In the genomic region with DNA sequence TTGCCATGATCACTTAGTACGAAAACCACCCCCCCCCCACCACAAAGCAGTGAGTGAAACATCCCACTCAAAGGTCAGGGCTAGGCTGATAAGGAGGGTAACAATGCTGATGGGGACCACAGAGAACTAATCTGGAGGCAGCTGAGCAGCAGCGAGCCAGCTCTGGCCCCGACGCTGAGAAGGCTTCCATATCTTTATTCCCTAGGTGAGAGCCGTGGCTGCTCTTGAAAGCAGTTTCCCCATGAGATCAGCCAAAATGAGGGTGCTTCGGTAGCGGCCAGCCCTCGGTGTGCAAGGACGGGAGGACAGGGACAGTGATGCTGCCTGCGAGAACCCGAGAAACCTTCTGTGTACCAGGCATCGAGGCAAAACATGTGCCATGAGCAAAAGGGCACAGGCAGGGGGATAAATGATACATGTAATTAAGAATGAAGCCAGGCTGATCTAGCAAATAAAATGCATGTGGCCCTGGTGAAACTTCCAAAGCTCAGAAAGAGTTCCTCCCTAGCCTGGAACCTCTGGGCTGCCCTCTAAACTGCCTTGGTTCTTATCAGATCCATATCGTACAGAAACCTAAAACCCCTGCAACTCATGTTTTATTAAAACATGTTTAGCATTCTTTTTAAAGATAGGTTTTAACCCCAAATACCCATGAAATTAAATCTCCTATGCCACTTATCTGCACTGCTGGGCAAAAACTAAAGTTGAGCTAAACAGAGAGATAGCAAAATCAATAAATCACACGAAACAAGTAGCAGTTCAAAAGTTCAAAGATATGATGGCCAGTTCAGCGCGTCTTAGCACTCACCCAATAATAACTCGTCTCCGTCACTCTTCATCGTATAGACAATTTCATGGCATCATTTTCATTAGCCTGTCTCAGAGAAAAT, we compare ENCODE assay signal across 10 cellular contexts.
DNase-seq lines count a peak whose midpoint lies in the region; ATAC-seq and TF ChIP-seq lines count a peak whose summit lies in the region.
"Had no signal": no experiment of that assay in that cellular context is flagged by ENCODE, and none has a peak within 500 bp of the region (broad histone marks: within the 10 kb centered on the region; RNA-seq: fewer than 3 reads in every experiment).

No MANE protein-coding gene starts in this region.

- peak overlapping the region; percentile 83 for H2BK20ac ChIP-seq in H9 (ENCODE audit: low read depth, low read length, poor library complexity, severe bottlenecking)

- H3K9me3 ChIP-seq in H9 (ENCODE audit: control insufficient read depth, low read depth, low read length) = no peaks in the 10 kb centered on the region
- no peaks in the 10 kb centered on the region for H3K9me3 ChIP-seq in right atrium auricular region

- H3K9ac ChIP-seq in H9 (ENCODE audit: extremely low read depth, insufficient read length, low read length) = no peak overlapping the region
- H3K9ac ChIP-seq in rectal smooth muscle tissue (ENCODE audit: low read length) = peak overlapping the region; percentile 2

- H3K79me1 ChIP-seq in H9 (ENCODE audit: insufficient read depth, low read depth, low read length, poor library complexity, severe bottlenecking) = no peaks in the 10 kb centered on the region

- H2BK12ac ChIP-seq in H9 (ENCODE audit: insufficient read length, low read depth, low read length) = no peak overlapping the region

- H4K8ac ChIP-seq in H9 (replicated peaks; ENCODE audit: insufficient read length, low read depth, low read length) = peak overlapping the region; percentile 19

- no peak overlapping the region for H2AFZ ChIP-seq in H9 (ENCODE audit: low read length)

- no peak for TF ChIP-seq CTCF in H9 (conservative IDR thresholded peaks at IDR 0.05)
- TF ChIP-seq CTCF in right atrium auricular region (IDR thresholded peaks at IDR 0.05) = no peak

- no peak overlapping the region for H3K4me2 ChIP-seq in H9 (ENCODE audit: insufficient read depth, insufficient read length, low read length)

- H3K27me3 ChIP-seq in H9 (ENCODE audit: insufficient read depth, low read length) = no peaks in the 10 kb centered on the region
- no peaks in the 10 kb centered on the region for H3K27me3 ChIP-seq in right atrium auricular region
- no peaks in the 10 kb centered on the region for H3K27me3 ChIP-seq in rectal smooth muscle tissue (ENCODE audit: control insufficient read depth, insufficient read depth, low read length)

- no peaks in the 10 kb centered on the region for H3K36me3 ChIP-seq in right atrium auricular region
- H3K36me3 ChIP-seq in rectal smooth muscle tissue (ENCODE audit: control insufficient read depth, insufficient read depth, low read length) = no peaks in the 10 kb centered on the region

- no peaks in the 10 kb centered on the region; the same call in 1 of the 2 replicates for H3K79me2 ChIP-seq in H9 (ENCODE audit: insufficient read depth, low read length)

- H3K14ac ChIP-seq in H9 (ENCODE audit: insufficient read depth, low read length) = peak overlapping the region; percentile 49

- H3K4me1 Mint-ChIP-seq in H9 = peaks cover 65 to 71% of the 10 kb centered on the region in 2 experiments
- peaks cover 78% of the 10 kb centered on the region for H3K4me1 Mint-ChIP-seq in activated naive CD8-positive, alpha-beta T cell treated with anti-CD3 and anti-CD28 coated beads, Interleukin-2, amount 50 U/mL, for 24 hours

- WGBS in H9 (ENCODE audit: extremely low coverage, insufficient read length, low lambda C conversion rate) = no CpG with 5 or more reads among the region's 19 CpGs

- H3K4ac ChIP-seq in H9 (ENCODE audit: low read depth, low read length) = no peak overlapping the region; the same call in 1 of the 2 replicates

- no peak overlapping the region for H2BK5ac ChIP-seq in H9 (ENCODE audit: insufficient read length, low read length)

- H3K4me3 Mint-ChIP-seq in H9 = peak overlapping the region in 1 of 2 experiments; percentile 33; a peak in 3 of 5 replicates
- no peak overlapping the region for H3K4me3 Mint-ChIP-seq in activated naive CD8-positive, alpha-beta T cell treated with anti-CD3 and anti-CD28 coated beads, Interleukin-2, amount 50 U/mL, for 24 hours

- no peak overlapping the region for H3K27ac ChIP-seq in H9 (ENCODE audit: insufficient read length, low read depth, low read length)
- peak overlapping the region; percentile 69 to 86 for H3K27ac ChIP-seq in right atrium auricular region
- peak overlapping the region; percentile 93 for H3K27ac ChIP-seq in rectal smooth muscle tissue (ENCODE audit: low read depth, low read length)

- no peak overlapping the region for H2BK120ac ChIP-seq in H9 (ENCODE audit: low read depth, low read length, poor library complexity, severe bottlenecking)

- no peak overlapping the region for H3K56ac ChIP-seq in H9 (ENCODE audit: insufficient read length, low read depth, low read length)

- H2BK15ac ChIP-seq in H9 (ENCODE audit: low read depth, low read length) = no peak overlapping the region

- H3K23ac ChIP-seq in H9 (ENCODE audit: insufficient read length, low read depth, low read length) = no peak overlapping the region

- no peaks in the 10 kb centered on the region for H4K20me1 ChIP-seq in H9 (ENCODE audit: control insufficient read depth, insufficient read depth, insufficient read length)

- H3T11ph ChIP-seq in H9 (ENCODE audit: low read length) = no peak overlapping the region

- DNase-seq in H9 (no peak), right atrium auricular region (ENCODE audit: low spot score) (no peak), NCI-H2196 treated with DMSO at 0.1 percent for 48 hours (lab: John Stamatoyannopoulos, UW; ENCODE audit: unreplicated experiment) (no peak), T-helper 2 cell (no peak)
- DNase-seq in activated naive CD8-positive, alpha-beta T cell treated with anti-CD3 and anti-CD28 coated beads, Interleukin-2, amount 50 U/mL, for 24 hours = no peak
- DNase-seq: activated gamma-delta T cell; NK-92 treated with Interleukin-12 subunit alpha and Interleukin-12 subunit beta, amount 100 ng/mL, for 24 hours had no signal

- H3K4me3 ChIP-seq in right atrium auricular region (peak overlapping the region; percentile 1 to 17), rectal smooth muscle tissue (ENCODE audit: low read length) (peak overlapping the region; percentile 42)

- no peaks in the 10 kb centered on the region for H3K36me3 Mint-ChIP-seq in H9 (ENCODE audit: insufficient read depth in 1 of 3, low read depth in 3 of 3)
- peaks cover 20% of the 10 kb centered on the region for H3K36me3 Mint-ChIP-seq in activated naive CD8-positive, alpha-beta T cell treated with anti-CD3 and anti-CD28 coated beads, Interleukin-2, amount 50 U/mL, for 24 hours (ENCODE audit: low read depth)

- no peaks in the 10 kb centered on the region for H3K27me3 Mint-ChIP-seq in H9 (ENCODE audit: low read depth)
- no peaks in the 10 kb centered on the region for H3K27me3 Mint-ChIP-seq in activated naive CD8-positive, alpha-beta T cell treated with anti-CD3 and anti-CD28 coated beads, Interleukin-2, amount 50 U/mL, for 24 hours

- H3K4me1 ChIP-seq in H9 (ENCODE audit: insufficient read depth, low read length) (peaks cover 24% of the 10 kb centered on the region; the same call in 1 of the 2 replicates), right atrium auricular region (peaks cover 0 to 55% of the 10 kb centered on the region in 2 donors), rectal smooth muscle tissue (ENCODE audit: control insufficient read depth, insufficient read depth, low read length) (peaks cover 11% of the 10 kb centered on the region)

- ATAC-seq in activated naive CD8-positive, alpha-beta T cell treated with anti-CD3 and anti-CD28 coated beads, Interleukin-2, amount 50 U/mL, for 24 hours = peak; percentile 80
- ATAC-seq in HG02588 (IDR thresholded peaks at IDR 0.05; ENCODE audit: unreplicated experiment) (no peak), GM21825 (IDR thresholded peaks at IDR 0.05; ENCODE audit: unreplicated experiment) (no peak)

- H3K23me2 ChIP-seq in H9 (ENCODE audit: insufficient read length, low read depth, low read length, poor library complexity, severe bottlenecking) = no peaks in the 10 kb centered on the region

- H4K91ac ChIP-seq in H9 (ENCODE audit: insufficient read length, low read depth, low read length) = peak overlapping the region; percentile 34

- H2AK5ac ChIP-seq in H9 (ENCODE audit: insufficient read length, low read length) = no peak overlapping the region

- H3K27ac Mint-ChIP-seq in H9 = peak overlapping the region; percentile 87 to 96 (median 95)
- peak overlapping the region; percentile 72 for H3K27ac Mint-ChIP-seq in activated naive CD8-positive, alpha-beta T cell treated with anti-CD3 and anti-CD28 coated beads, Interleukin-2, amount 50 U/mL, for 24 hours

- no peaks in the 10 kb centered on the region for H3K9me3 Mint-ChIP-seq in H9
- no peaks in the 10 kb centered on the region for H3K9me3 Mint-ChIP-seq in activated naive CD8-positive, alpha-beta T cell treated with anti-CD3 and anti-CD28 coated beads, Interleukin-2, amount 50 U/mL, for 24 hours

- H3K18ac ChIP-seq in H9 (ENCODE audit: insufficient read length, low read depth, low read length) = peak overlapping the region; percentile 48

- H4K5ac ChIP-seq in H9 (ENCODE audit: insufficient read length, low read depth, low read length) = peak overlapping the region; percentile 56
